In the genomic region with DNA sequence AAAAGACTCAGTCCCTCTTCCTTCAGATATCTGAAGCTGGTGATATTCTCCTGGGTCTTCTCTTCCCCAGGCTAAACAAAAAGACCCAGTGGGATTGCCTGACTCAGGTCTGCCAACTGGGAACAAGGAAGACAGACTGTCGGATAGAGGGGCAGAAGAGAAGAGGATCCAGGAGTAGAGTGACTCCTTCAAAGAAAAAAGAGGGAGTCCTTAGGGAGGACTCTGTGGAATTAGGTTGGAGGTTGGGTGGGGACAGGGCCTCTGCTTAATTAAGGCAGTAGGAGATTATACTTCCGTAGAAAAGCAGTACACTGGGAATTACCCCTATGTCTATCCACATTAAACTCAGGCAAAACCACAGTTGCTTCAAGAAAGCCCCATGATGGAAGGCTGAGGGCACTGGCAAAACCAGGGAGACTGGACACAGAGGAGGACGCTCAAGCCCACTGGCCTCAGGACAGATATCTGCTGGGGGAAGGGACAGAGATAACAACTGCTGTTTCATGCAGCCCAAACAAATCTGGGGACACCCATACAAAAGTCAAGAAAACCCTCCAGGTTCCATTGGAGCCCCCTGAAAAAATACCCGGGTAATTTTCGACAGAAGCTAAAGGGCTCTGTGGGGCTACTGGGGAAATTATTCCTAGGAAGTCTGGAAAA, we compare ENCODE assay signal across 8 cellular contexts. TPM values are rescaled to one million over a fixed set of nuclear protein-coding genes. Genes with fewer than 3 reads are reported as not detected.
A peak's percentile ranks its signal among the peaks of the same experiment; 100 is the strongest.
DNase-seq lines count a peak whose midpoint lies in the region; ATAC-seq, FAIRE-seq and TF ChIP-seq lines count a peak whose summit lies in the region.

No MANE protein-coding gene starts in this region.

- intact Hi-C loops in head of caudate nucleus (cut with DNase I), result no loop called here

- H3K9me3 ChIP-seq in KOPT-K1 (ENCODE audit: insufficient read depth, low read length, poor library complexity, severe bottlenecking) (no peaks in the 10 kb centered on the region), endodermal cell (ENCODE audit: control insufficient read depth, low read length) (no peaks in the 10 kb centered on the region), skeletal muscle satellite cell (replicated peaks; ENCODE audit: low read length) (no peaks in the 10 kb centered on the region)

- H3K27ac Mint-ChIP-seq in endodermal cell, result peak overlapping the region; percentile 46

- H3K27ac ChIP-seq in KOPT-K1 (ENCODE audit: low read depth, low read length, poor library complexity, severe bottlenecking) (peak overlapping the region; percentile 41), endodermal cell (ENCODE audit: low read depth, low read length) (no peak overlapping the region)

- H3K36me3 Mint-ChIP-seq in endodermal cell (ENCODE audit: low read depth), result peaks cover 75% of the 10 kb centered on the region

- no peak for DNase-seq in endodermal cell
- DNase-seq in NCI-H146 (lab: John Stamatoyannopoulos, UW), result no peak
- no peak for DNase-seq in head of caudate nucleus
- no peak for DNase-seq in DMS153 treated with DMSO at 0.1 percent for 48 hours (lab: John Stamatoyannopoulos, UW; ENCODE audit: unreplicated experiment)
- no peak for DNase-seq in RCC 7860 (ENCODE audit: low spot score)

- H3K4me1 Mint-ChIP-seq in endodermal cell, result peaks cover 79% of the 10 kb centered on the region

- peak overlapping the region; percentile 4 for H3K4me3 ChIP-seq in endodermal cell (ENCODE audit: low read length)
- peak overlapping the region; percentile 65 for H3K4me3 ChIP-seq in skeletal muscle satellite cell (ENCODE audit: low read length)

- peak overlapping the region; percentile 6 for H3K4me3 Mint-ChIP-seq in endodermal cell

- peak overlapping the region; percentile 72 for H3K4me2 ChIP-seq in skeletal muscle satellite cell (ENCODE audit: low read length)

- H3K27me3 Mint-ChIP-seq in endodermal cell (ENCODE audit: insufficient read depth), result no peaks in the 10 kb centered on the region

- no peak overlapping the region for H3K9ac ChIP-seq in endodermal cell (ENCODE audit: extremely low read depth, low read length, poor library complexity, severe bottlenecking)
- H3K9ac ChIP-seq in skeletal muscle satellite cell (ENCODE audit: low read depth, low read length), result peak overlapping the region; percentile 54

- 88 to 90% methylated on average over 3 to 5 of the region's 5 CpGs for WGBS in endodermal cell (ENCODE audit: insufficient coverage in 1 of 2, insufficient read length in 1 of 2), 2 experiments

- H3K9me3 Mint-ChIP-seq in endodermal cell, result no peaks in the 10 kb centered on the region

- no peaks in the 10 kb centered on the region for H3K27me3 ChIP-seq in endodermal cell (ENCODE audit: control insufficient read depth, insufficient read depth, low read length, poor library complexity, severe bottlenecking)
- H3K27me3 ChIP-seq in skeletal muscle satellite cell (ENCODE audit: control insufficient read depth, insufficient read depth, low read length), result no peaks in the 10 kb centered on the region

- no peak for FAIRE-seq in RCC 7860 (lab: Jason Lieb, UNC)

- ATAC-seq in GM19463 (IDR thresholded peaks at IDR 0.05; ENCODE audit: unreplicated experiment), result peak; percentile 19

- H3K4me1 ChIP-seq in endodermal cell (ENCODE audit: control insufficient read depth, insufficient read depth, low read length) (peaks cover 27% of the 10 kb centered on the region), skeletal muscle satellite cell (ENCODE audit: control insufficient read depth, insufficient read depth, low read length) (peaks cover 74% of the 10 kb centered on the region)

- peaks cover 98% of the 10 kb centered on the region for H3K36me3 ChIP-seq in KOPT-K1 (ENCODE audit: insufficient read depth, low read length)
- peaks cover 61% of the 10 kb centered on the region for H3K36me3 ChIP-seq in endodermal cell (ENCODE audit: control insufficient read depth, insufficient read depth, low read length)
- H3K36me3 ChIP-seq in skeletal muscle satellite cell (ENCODE audit: insufficient read depth, low read length), result peaks cover 83% of the 10 kb centered on the region

- no peak for TF ChIP-seq CTCF in endodermal cell (conservative IDR thresholded peaks at IDR 0.05)

RNA-seq across cellular contexts. Expression of a gene that starts 5.7 kb away (rescaled TPM):
- total RNA-seq in endodermal cell, result 10 to 100 TPM; 60.3 to 89.5 TPM
- polyA plus RNA-seq in endodermal cell (2013, experiment 1 of 2), result 46.6 TPM
- 43.2 TPM for polyA plus RNA-seq in endodermal cell (2013, experiment 2 of 2)
- 158 and 187 TPM in 2 replicates for total RNA-seq in skeletal muscle satellite cell (2012; rRNA removed)

RNA-seq across cellular contexts. Expression of a gene that starts 22.1 kb away (rescaled TPM):
- total RNA-seq in endodermal cell, result 100 to 1,000 TPM; 108 to 118 TPM
- polyA plus RNA-seq in endodermal cell (2013, experiment 1 of 2), result 137 TPM
- 134 TPM for polyA plus RNA-seq in endodermal cell (2013, experiment 2 of 2)
- total RNA-seq in skeletal muscle satellite cell (2012; rRNA removed), result 45.4 and 60.7 TPM in 2 replicates
